8 cellular contexts compared by ENCODE assay signal in the genomic region with DNA sequence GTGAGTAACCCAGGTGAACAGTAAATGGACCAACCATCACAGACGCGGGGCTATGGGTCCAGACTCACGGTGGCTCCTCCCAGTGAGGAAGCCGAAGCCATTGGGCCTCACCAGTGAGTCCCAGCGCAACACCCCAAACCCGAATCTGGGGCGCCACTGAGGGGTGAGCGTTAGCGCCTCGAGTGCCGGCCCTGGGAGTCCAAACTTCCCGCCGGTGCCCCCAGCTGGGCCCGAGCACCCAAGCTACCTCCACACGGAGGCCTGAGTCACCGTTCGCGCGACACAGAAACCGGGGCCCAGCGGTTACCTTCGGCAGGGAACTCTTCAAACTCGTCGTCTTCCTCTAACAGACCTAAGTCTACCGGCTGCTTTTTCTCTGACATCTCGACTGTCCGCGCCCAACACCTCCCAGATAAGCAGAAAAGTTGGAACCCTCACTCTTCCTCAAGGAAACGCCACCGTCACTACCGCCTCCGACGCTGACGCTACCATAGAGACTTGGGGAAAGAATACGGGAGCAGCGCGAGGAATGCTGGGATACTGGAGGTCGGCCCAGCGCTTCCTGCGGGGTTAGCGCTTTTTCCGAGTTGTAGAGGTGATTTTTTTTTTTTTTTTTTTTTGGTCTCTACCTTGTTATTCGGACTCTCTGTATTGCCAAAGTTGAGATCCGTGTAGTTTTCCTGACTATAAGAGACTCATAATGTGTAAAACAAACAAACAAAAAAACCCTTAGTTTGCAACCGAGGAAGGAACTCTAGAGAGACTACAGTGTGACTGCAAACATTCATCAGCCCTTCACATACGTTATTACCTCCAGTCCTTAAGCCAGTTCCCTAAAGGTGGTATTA. TPM values are rescaled to one million over a fixed set of nuclear protein-coding genes. Genes with fewer than 3 reads are reported as not detected.
A peak's percentile ranks its signal among the peaks of the same experiment; 100 is the strongest.
DNase-seq lines count a peak whose midpoint lies in the region; FAIRE-seq and TF ChIP-seq lines count a peak whose summit lies in the region.

SEM1 (minus strand) TSS at position 466 of the 848 bp plus-strand sequence; CDS start at position 383, 83 bp downstream.

- H3K4me1 ChIP-seq in ES-I3 (ENCODE audit: insufficient read depth, low read length), result no peaks in the 10 kb centered on the region
- H3K4me1 ChIP-seq in SJCRH30, result peaks cover 8% of the 10 kb centered on the region; the same call in 1 of the 2 replicates
- H3K4me1 ChIP-seq in neuronal stem cell (ENCODE audit: control insufficient read depth in 2 of 2, insufficient read depth in 1 of 2, low read depth in 1 of 2, low read length in 2 of 2), result peaks cover 2 to 4% of the 10 kb centered on the region in 2 donors

- H3K79me1 ChIP-seq in neuronal stem cell (ENCODE audit: low read depth, low read length), result no peaks in the 10 kb centered on the region

- DNase-seq in H4 (ENCODE audit: low spot score) (peak; percentile 92), LoVo (ENCODE audit: low spot score) (peak; percentile 92), SJCRH30 (peak; percentile 86 to 92), frontal cortex (ENCODE audit: low spot score in 2 of 2) (peak; percentile 62 to 65), neuronal stem cell (ENCODE audit: low spot score) (peak; percentile 50)
- peak; percentile 21 to 50 (median 32) for DNase-seq in activated naive CD4-positive, alpha-beta T cell (lab: John Stamatoyannopoulos, UW)

- H3K9ac ChIP-seq in ES-I3 (ENCODE audit: low read depth, low read length), result peak within 1 kb of the TSS; percentile 92
- peak within 1 kb of the TSS; percentile 82 for H3K9ac ChIP-seq in neuronal stem cell (ENCODE audit: low read depth, low read length, poor library complexity)

- no peak within 1 kb of the TSS for H2AK5ac ChIP-seq in neuronal stem cell (ENCODE audit: low read depth, low read length)

- H3K27ac ChIP-seq in SJCRH30 (peak within 1 kb of the TSS; percentile 77), neuronal stem cell (replicated peaks; ENCODE audit: low read length) (no peak within 1 kb of the TSS)

- no CpG with 5 or more reads among the region's 46 CpGs for WGBS in neuronal stem cell (ENCODE audit: extremely low coverage in 2 of 2, insufficient read length in 2 of 2, insufficient replicate concordance in 1 of 2), 2 donors

- H3K27me3 ChIP-seq in SJCRH30 (no peaks in the 10 kb centered on the region), neuronal stem cell (ENCODE audit: control insufficient read depth in 3 of 3, insufficient read depth in 3 of 3, low read depth in 1 of 3, low read length in 3 of 3) (no peaks in the 10 kb centered on the region)

- H3K14ac ChIP-seq in neuronal stem cell (ENCODE audit: low read length), result peak within 1 kb of the TSS; percentile 59

- H3K18ac ChIP-seq in neuronal stem cell (ENCODE audit: low read length), result peak within 1 kb of the TSS; percentile 44

- no peak for FAIRE-seq in frontal cortex (lab: Jason Lieb, UNC)

- no peak for TF ChIP-seq CTCF in subcutaneous adipose tissue (IDR thresholded peaks at IDR 0.05; ENCODE audit: low read depth)

- H2BK5ac ChIP-seq in neuronal stem cell (ENCODE audit: low read length), result peak within 1 kb of the TSS; percentile 56

- H4K8ac ChIP-seq in neuronal stem cell (ENCODE audit: low read depth, low read length), result no peak within 1 kb of the TSS

- H3K36me3 ChIP-seq in ES-I3 (ENCODE audit: insufficient read depth, low read length), result peaks cover 5% of the 10 kb centered on the region; the same call in 1 of the 2 replicates
- peaks cover 17% of the 10 kb centered on the region for H3K36me3 ChIP-seq in SJCRH30
- H3K36me3 ChIP-seq in neuronal stem cell (replicated peaks in 1 of 2; ENCODE audit: control insufficient read depth in 2 of 2, insufficient read depth in 2 of 2, low read length in 2 of 2), result peaks cover 5 to 28% of the 10 kb centered on the region in 2 donors

- H2AFZ ChIP-seq in neuronal stem cell (ENCODE audit: low read length), result peak within 1 kb of the TSS; percentile 93

- no peak within 1 kb of the TSS for H2BK12ac ChIP-seq in neuronal stem cell (ENCODE audit: low read length)

- H3K4me3 ChIP-seq in SJCRH30 (peak within 1 kb of the TSS; percentile 77), neuronal stem cell (ENCODE audit: low read length in 2 of 2) (peak within 1 kb of the TSS; percentile 74 to 82)

- H3K23ac ChIP-seq in neuronal stem cell (ENCODE audit: low read depth, low read length, poor library complexity), result peak within 1 kb of the TSS; percentile 48

- H4K91ac ChIP-seq in neuronal stem cell (ENCODE audit: low read depth, low read length, poor library complexity), result no peak within 1 kb of the TSS

- H2BK15ac ChIP-seq in neuronal stem cell (ENCODE audit: low read length), result no peak within 1 kb of the TSS

- H3K9me3 ChIP-seq in ES-I3 (ENCODE audit: control insufficient read depth, insufficient read depth, low read length) (peaks cover 9% of the 10 kb centered on the region; the same call in 1 of the 2 replicates), SJCRH30 (replicated peaks) (no peaks in the 10 kb centered on the region; the same call in 1 of the 2 replicates), neuronal stem cell (replicated peaks in 1 of 2; ENCODE audit: control insufficient read depth in 2 of 2, insufficient read depth in 1 of 2, low read depth in 1 of 2, low read length in 2 of 2) (peaks cover 3 to 6% of the 10 kb centered on the region in 2 donors)

- H3K4me2 ChIP-seq in neuronal stem cell (ENCODE audit: insufficient read depth, low read length, poor library complexity, severe bottlenecking), result peak within 1 kb of the TSS; percentile 43

- no peak within 1 kb of the TSS for H3K4ac ChIP-seq in neuronal stem cell (ENCODE audit: low read length)

- no peak within 1 kb of the TSS for H2BK120ac ChIP-seq in neuronal stem cell (ENCODE audit: low read depth, low read length)

RNA-seq across cellular contexts. Expression of gene SEM1, which starts in this region (rescaled TPM):
- 228 and 330 TPM in 2 replicates for total RNA-seq in H4 (2014; rRNA removed; shearing (Covaris generic))
- 348 and 388 TPM in 2 replicates for total RNA-seq in SJCRH30 (2014; rRNA removed; shearing (Covaris generic))
- total RNA-seq in frontal cortex (17.1 TPM), subcutaneous adipose tissue (10 to 100 TPM; 10.9 to 33.6 (median 13.5) TPM)
- polyA plus RNA-seq in neuronal stem cell (2013, experiment 1 of 2), result 169 TPM
- polyA plus RNA-seq in neuronal stem cell (2013, experiment 2 of 2), result 161 TPM

Comparison
In these comparisons a context has a peak if more than half of its experiments do, and no peak if none do; other contexts are left out.
1. DNase-seq: peak in every context shown above with its lines; median percentile 92 in H4; 92 in LoVo; 89 in SJCRH30; 64 in frontal cortex; 50 in neuronal stem cell; 32 in activated naive CD4-positive, alpha-beta T cell.